Comparison of ENCODE assay signal across 8 cellular contexts in genomic region chr4:2934077-2934812, GRCh38. TPM values are rescaled to one million over a fixed set of nuclear protein-coding genes. Genes with fewer than 3 reads are reported as not detected.
DNase-seq lines count a peak whose midpoint lies in the region; ATAC-seq, FAIRE-seq and TF ChIP-seq lines count a peak whose summit lies in the region.

No MANE protein-coding gene starts in this region.

- no TSS peak for BruUV-seq in endothelial cell of umbilical vein (replicated peaks; lab: Mats Ljungman, UMichigan)

- CTCF ChIA-PET in BJ (lab: Yijun Ruan, JAX), result no interaction called here
- CTCF ChIA-PET in endothelial cell of umbilical vein (lab: Charles Lee), result interaction anchor here (1.2 kb wide), 1 partner anchor 15 kb away, joined by 3 read pairs; no protein-coding TSS in a partner anchor

- H3K27ac ChIP-seq in endothelial cell of umbilical vein (ENCODE audit: insufficient read depth, low read depth, low read length) (no peak overlapping the region), muscle layer of duodenum (ENCODE audit: low read length) (no peak overlapping the region), tibial nerve (peak overlapping the region; percentile 76 to 95 (median 92))

- H3K27me3 ChIP-seq in BJ (ENCODE audit: control insufficient read depth, insufficient read depth, low read length) (no peaks in the 10 kb centered on the region), endothelial cell of umbilical vein (ENCODE audit: control insufficient read depth in 2 of 2, insufficient read depth in 2 of 2, low read length in 2 of 2) (no peaks in the 10 kb centered on the region), muscle layer of duodenum (ENCODE audit: low read depth, low read length) (no peaks in the 10 kb centered on the region), tibial nerve (no peaks in the 10 kb centered on the region)

- peak overlapping the region; percentile 17 for H2AFZ ChIP-seq in endothelial cell of umbilical vein (ENCODE audit: low read depth, low read length)

- 0 to 2% methylated on average over 9 to 12 of the region's 93 CpGs for WGBS in tibial nerve, 2 donors

- no peaks in the 10 kb centered on the region for H3K9me1 ChIP-seq in endothelial cell of umbilical vein (replicated peaks; ENCODE audit: control insufficient read depth, extremely low read depth, insufficient read depth, low read length)

- POLR2A ChIA-PET in BJ (lab: Charles Lee), result no interaction called here
- POLR2A ChIA-PET in endothelial cell of umbilical vein (lab: Charles Lee), result no interaction called here

- no peak for ATAC-seq in GM19397 (IDR thresholded peaks at IDR 0.05; ENCODE audit: unreplicated experiment)
- ATAC-seq in HG02973 (IDR thresholded peaks at IDR 0.05; ENCODE audit: unreplicated experiment), result no peak

- peak overlapping the region; percentile 55 for H3K9ac ChIP-seq in endothelial cell of umbilical vein (replicated peaks; ENCODE audit: extremely low read depth, insufficient read depth, low read length)

- TF ChIP-seq CTCF in BJ (IDR thresholded peaks at IDR 0.05; ENCODE audit: insufficient read depth, low read depth, low read length) (no peak), endothelial cell of umbilical vein (IDR thresholded peaks at IDR 0.05; ENCODE audit: extremely low read depth in 1 of 2, insufficient read depth in 1 of 2, low read depth in 1 of 2, low read length in 2 of 2) (no peak), tibial nerve (IDR thresholded peaks at IDR 0.05) (peak in 1 of 5 experiments; percentile 12)

- TF ChIP-seq POLR2A in endothelial cell of umbilical vein (IDR thresholded peaks at IDR 0.05; ENCODE audit: low read depth, low read length) (no peak), tibial nerve (IDR thresholded peaks at IDR 0.05) (no peak)

- H3K4me3 ChIP-seq in BJ (ENCODE audit: low read depth, low read length), result peak overlapping the region; percentile 80
- H3K4me3 ChIP-seq in endothelial cell of umbilical vein (replicated peaks in 1 of 3; ENCODE audit: insufficient read depth in 1 of 3, low read depth in 1 of 3, low read length in 3 of 3), result peak overlapping the region; percentile 51 to 65 (median 57)
- peak overlapping the region; percentile 18 to 97 for H3K4me3 ChIP-seq in muscle layer of duodenum (ENCODE audit: low read depth in 1 of 2, low read length in 2 of 2)
- H3K4me3 ChIP-seq in tibial nerve, result peak overlapping the region; percentile 67 to 92 (median 86)

- H3K4me1 ChIP-seq in endothelial cell of umbilical vein (ENCODE audit: control insufficient read depth, extremely low read depth, insufficient read depth, low read length), result peaks cover 28% of the 10 kb centered on the region
- peaks cover 6 to 48% of the 10 kb centered on the region in 2 donors for H3K4me1 ChIP-seq in muscle layer of duodenum (ENCODE audit: control insufficient read depth in 1 of 2, insufficient read depth in 2 of 2, low read length in 2 of 2)
- peaks cover 0 to 61% (median 36%) of the 10 kb centered on the region in 4 donors for H3K4me1 ChIP-seq in tibial nerve

- DNase-seq in BJ (ENCODE audit: low read depth) (no peak), HuH-7 (ENCODE audit: low spot score) (peak; percentile 49), endothelial cell of umbilical vein (ENCODE audit: low read depth, low spot score) (peak; percentile 20), tibial nerve (ENCODE audit: low spot score in 2 of 2) (peak; percentile 62 to 64)
- peak; percentile 58 for DNase-seq in activated CD4-positive, alpha-beta T cell treated with anti-CD3 and anti-CD28 coated beads for 48 hours

- H3K4me2 ChIP-seq in endothelial cell of umbilical vein (ENCODE audit: insufficient read depth, low read length), result peak overlapping the region; percentile 53

- TF ChIP-seq EP300 in tibial nerve (IDR thresholded peaks at IDR 0.05), result peak in 1 of 2 donors; percentile 24

- H4K20me1 ChIP-seq in endothelial cell of umbilical vein (replicated peaks; ENCODE audit: control insufficient read depth, extremely low read depth, insufficient read depth, low read length), result no peaks in the 10 kb centered on the region

- H3K79me2 ChIP-seq in endothelial cell of umbilical vein (ENCODE audit: control insufficient read depth, insufficient read depth, low read length), result peaks cover 18% of the 10 kb centered on the region

- dilution Hi-C loops in endothelial cell of umbilical vein (cut with MboI; ENCODE audit: extremely low pct_ligation_motif_present, low sequenced_read_pairs), result no loop called here

- H3K9me3 ChIP-seq in endothelial cell of umbilical vein (replicated peaks; ENCODE audit: control insufficient read depth, insufficient read depth, low read length), result no peaks in the 10 kb centered on the region
- H3K9me3 ChIP-seq in muscle layer of duodenum (ENCODE audit: control insufficient read depth in 1 of 2, low read length in 2 of 2), result no peaks in the 10 kb centered on the region
- no peaks in the 10 kb centered on the region for H3K9me3 ChIP-seq in tibial nerve

- H3K36me3 ChIP-seq in BJ (ENCODE audit: control insufficient read depth, insufficient read depth, low read length) (peaks cover 28% of the 10 kb centered on the region), endothelial cell of umbilical vein (ENCODE audit: control insufficient read depth in 2 of 2, extremely low read depth in 1 of 2, insufficient read depth in 2 of 2, low read length in 2 of 2) (peaks cover 10 to 27% of the 10 kb centered on the region in 2 experiments), muscle layer of duodenum (ENCODE audit: control insufficient read depth in 1 of 2, insufficient read depth in 2 of 2, low read length in 2 of 2) (peaks cover 7 to 36% of the 10 kb centered on the region in 2 donors), tibial nerve (peaks cover 0 to 65% (median 17%) of the 10 kb centered on the region in 3 donors)

- intact Hi-C loops in endothelial cell of umbilical vein (cut with micrococcal nuclease), result loop anchor here (2.0 to 5.0 kb wide), 2 partner anchors 92 to 177 kb away; partner anchors contain the start of genes ADD1 and TNIP2

- no peak for FAIRE-seq in endothelial cell of umbilical vein (lab: Jason Lieb, UNC)

TF ChIP-seq in endothelial cell of umbilical vein, 7 proteins besides CTCF, POLR2A, EP300 and RAD21:
- TF ChIP-seq POLR2AphosphoS5 (IDR thresholded peaks at IDR 0.05; ENCODE audit: insufficient read depth, low read depth, low read length), result peak; percentile 34
- TF ChIP-seq, protein P1, sequence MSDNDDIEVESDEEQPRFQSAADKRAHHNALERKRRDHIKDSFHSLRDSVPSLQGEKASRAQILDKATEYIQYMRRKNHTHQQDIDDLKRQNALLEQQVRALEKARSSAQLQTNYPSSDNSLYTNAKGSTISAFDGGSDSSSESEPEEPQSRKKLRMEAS (IDR thresholded peaks at IDR 0.05; ENCODE audit: insufficient read depth, insufficient read length), result no peak

RNA-seq across cellular contexts. Expression of gene NOP14, which starts 29.0 kb away (rescaled TPM):
- 7.1 and 8.2 TPM in 2 replicates for polyA plus RNA-seq in BJ (2011; rRNA removed)
- 6.1 and 11.8 TPM in 2 replicates for polyA minus RNA-seq in BJ (2011; rRNA and poly(A)+ RNA removed)
- total RNA-seq in endothelial cell of umbilical vein, result 40.3 and 45.2 TPM in 2 replicates
- 7.1 and 9.5 TPM in 2 replicates for polyA plus RNA-seq in endothelial cell of umbilical vein
- 12.1 and 14.3 TPM in 2 replicates for polyA plus RNA-seq in endothelial cell of umbilical vein (2011; cell fraction: cytosol; rRNA removed)
- polyA plus RNA-seq in endothelial cell of umbilical vein (2011; cell fraction: nucleus; rRNA removed), result 20.1 and 28.5 TPM in 2 replicates
- polyA plus RNA-seq in endothelial cell of umbilical vein (2012), result 31.7 and 40.3 TPM in 2 replicates
- 10.6 and 12.6 TPM in 2 replicates for polyA minus RNA-seq in endothelial cell of umbilical vein
- 13.4 TPM for polyA minus RNA-seq in endothelial cell of umbilical vein (2011; cell fraction: cytosol; rRNA and poly(A)+ RNA removed)
- 8.8 and 9.5 TPM in 2 replicates for polyA minus RNA-seq in endothelial cell of umbilical vein (2011; cell fraction: nucleus; rRNA and poly(A)+ RNA removed)
- 10 to 100 TPM; 18.2 to 39.6 (median 26.8) TPM for total RNA-seq in tibial nerve

RNA-seq across cellular contexts. Expression of gene GRK4, which starts 29.1 kb away (rescaled TPM):
- polyA plus RNA-seq in BJ (2011; rRNA removed) (1.9 and 2.1 TPM in 2 replicates), endothelial cell of umbilical vein (3.1 and 3.2 TPM in 2 replicates)
- polyA minus RNA-seq in BJ (2011; rRNA and poly(A)+ RNA removed), result 1.2 and 1.8 TPM in 2 replicates
- total RNA-seq in endothelial cell of umbilical vein (5.9 and 6.3 TPM in 2 replicates), tibial nerve (10 to 100 TPM in 1 of 4 donors, 1 to 10 TPM in 3; 6.1 to 15.1 (median 9.3) TPM)
- polyA plus RNA-seq in endothelial cell of umbilical vein (2011; cell fraction: cytosol; rRNA removed), result 3.3 and 3.5 TPM in 2 replicates
- polyA plus RNA-seq in endothelial cell of umbilical vein (2011; cell fraction: nucleus; rRNA removed), result 3.2 and 3.9 TPM in 2 replicates
- 3.7 and 4.6 TPM in 2 replicates for polyA plus RNA-seq in endothelial cell of umbilical vein (2012)
- 3.3 and 4.4 TPM in 2 replicates for polyA minus RNA-seq in endothelial cell of umbilical vein
- 1.2 TPM for polyA minus RNA-seq in endothelial cell of umbilical vein (2011; cell fraction: cytosol; rRNA and poly(A)+ RNA removed)
- polyA minus RNA-seq in endothelial cell of umbilical vein (2011; cell fraction: nucleus; rRNA and poly(A)+ RNA removed), result 2.0 and 2.6 TPM in 2 replicates

Comparison
In these comparisons a context has a peak if more than half of its experiments do, and no peak if none do; other contexts are left out.
1. H3K27ac ChIP-seq: peak in tibial nerve (4 of 4); none in endothelial cell of umbilical vein (single experiment) and muscle layer of duodenum (single experiment).
2. Peak in every context shown above with its lines, with median percentiles within 50 percentile points of each other: H3K4me3 ChIP-seq.